18 cellular contexts compared by ENCODE assay signal in the genomic region with DNA sequence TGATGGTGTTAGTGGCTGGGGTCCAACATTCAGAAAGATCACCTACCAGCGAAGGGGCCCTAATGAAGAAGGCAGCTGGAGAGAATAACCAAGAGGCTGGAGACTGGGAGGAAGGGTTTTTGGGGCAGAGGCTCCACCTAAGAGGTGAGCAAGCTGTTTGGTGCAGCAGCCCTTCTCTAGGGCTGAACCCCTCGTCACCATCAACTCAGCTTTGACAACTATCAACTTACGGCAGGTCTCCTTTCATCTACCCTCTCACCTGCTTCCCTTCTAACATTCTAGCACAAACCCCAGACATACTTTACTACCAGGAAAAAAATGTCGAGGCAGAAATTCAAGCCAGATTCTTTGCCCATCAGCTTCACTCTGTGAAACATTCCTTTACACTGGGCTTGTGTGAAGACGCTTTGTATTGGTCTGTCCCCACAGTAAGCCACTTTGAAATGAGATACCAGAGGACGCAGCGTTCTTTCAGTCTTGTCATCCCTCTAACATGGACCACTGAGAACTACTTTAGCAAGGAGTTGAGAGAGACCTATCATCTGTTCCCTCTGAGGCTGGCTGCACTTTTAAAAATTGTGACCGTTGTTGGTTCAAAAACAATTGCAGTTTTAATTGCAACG.
DNase-seq lines count a peak whose midpoint lies in the region; ATAC-seq and TF ChIP-seq lines count a peak whose summit lies in the region.
"Had no signal": no experiment of that assay in that cellular context is flagged by ENCODE, and none has a peak within 500 bp of the region (broad histone marks: within the 10 kb centered on the region; RNA-seq: fewer than 3 reads in every experiment).

No MANE protein-coding gene starts in this region.

- H3K27me3 ChIP-seq in MM.1S (replicated peaks; ENCODE audit: insufficient read depth, low read length), result no peaks in the 10 kb centered on the region
- H3K27me3 ChIP-seq: Peyer's patch, spleen had no signal

- no peak for TF ChIP-seq CTCF in activated CD8-positive, alpha-beta T cell treated with anti-CD3 and anti-CD28 coated beads for 36 hours (IDR thresholded peaks at IDR 0.05)
- TF ChIP-seq CTCF in MM.1S (IDR thresholded peaks at IDR 0.05; ENCODE audit: low read length), result no peak
- no peak for TF ChIP-seq CTCF in natural killer cell (IDR thresholded peaks at IDR 0.05)

- H3K4me1 ChIP-seq in MM.1S (ENCODE audit: low read length), result peaks cover 32% of the 10 kb centered on the region
- H3K4me1 ChIP-seq: Peyer's patch had no signal

- H3K27ac Mint-ChIP-seq in activated CD8-positive, alpha-beta T cell treated with anti-CD3 and anti-CD28 coated beads for 36 hours, result peak overlapping the region; percentile 65
- no peak overlapping the region for H3K27ac Mint-ChIP-seq in activated CD8-positive, alpha-beta T cell treated with anti-CD3 and anti-CD28 coated beads, Interleukin-2, amount 10 ng/mL, durations not matched to agents 7 days and 5 days
- peak overlapping the region; percentile 87 to 95 for H3K27ac Mint-ChIP-seq in effector memory CD8-positive, alpha-beta T cell
- H3K27ac Mint-ChIP-seq in natural killer cell, result peak overlapping the region; percentile 86 to 89

- no peak overlapping the region for H3K4me3 ChIP-seq in MM.1S (ENCODE audit: low read length)
- H3K4me3 ChIP-seq: Peyer's patch, spleen had no signal

- no peak for ATAC-seq in activated CD8-positive, alpha-beta T cell treated with anti-CD3 and anti-CD28 coated beads for 36 hours
- no peak for ATAC-seq in activated CD8-positive, alpha-beta T cell treated with anti-CD3 and anti-CD28 coated beads, Interleukin-2, amount 10 ng/mL, durations not matched to agents 7 days and 5 days
- no peak for ATAC-seq in effector memory CD8-positive, alpha-beta T cell (replicated peaks)
- ATAC-seq in natural killer cell, result no peak

- POLR2A ChIA-PET in activated CD8-positive, alpha-beta T cell treated with anti-CD3 and anti-CD28 coated beads for 36 hours (lab: Charles Lee), result no interaction called here
- POLR2A ChIA-PET in activated CD8-positive, alpha-beta T cell treated with anti-CD3 and anti-CD28 coated beads, Interleukin-2, amount 10 ng/mL, durations not matched to agents 7 days and 5 days (lab: Charles Lee), result no interaction called here

- CTCF ChIA-PET in activated CD8-positive, alpha-beta T cell treated with anti-CD3 and anti-CD28 coated beads for 36 hours (lab: Charles Lee), result interaction anchor here (0.9 to 2.3 kb wide), 4 partner anchors 22 to 583 kb away, joined by 3 to 8 read pairs (median 3); no protein-coding TSS in a partner anchor
- CTCF ChIA-PET in activated CD8-positive, alpha-beta T cell treated with anti-CD3 and anti-CD28 coated beads, Interleukin-2, amount 10 ng/mL, durations not matched to agents 7 days and 5 days (lab: Charles Lee), result interaction anchor here (0.7 to 1.4 kb wide), 3 partner anchors 154 to 245 kb away, joined by 3 read pairs; no protein-coding TSS in a partner anchor

- DNase-seq in activated CD8-positive, alpha-beta T cell treated with anti-CD3 and anti-CD28 coated beads for 36 hours, result no peak
- no peak for DNase-seq in activated CD8-positive, alpha-beta T cell treated with anti-CD3 and anti-CD28 coated beads, Interleukin-2, amount 10 ng/mL, durations not matched to agents 7 days and 5 days
- DNase-seq in MM.1S (no peak), natural killer cell (no peak), NOMO-1 treated with DMSO at 0.1 percent for 48 hours (lab: John Stamatoyannopoulos, UW; ENCODE audit: unreplicated experiment) (no peak), Kasumi-1 (lab: John Stamatoyannopoulos, UW) (no peak)
- DNase-seq in effector memory CD8-positive, alpha-beta T cell, result no peak
- DNase-seq in effector CD8-positive, alpha-beta T cell (lab: John Stamatoyannopoulos, UW), result no peak
- DNase-seq: activated CD4-positive, CD25-positive, alpha-beta regulatory T cell; activated T-cell treated with anti-CD3 and anti-CD28 coated beads, Interleukin-2, amount 50 U/mL, for 1 hour; COR-L47; HCEC 1CT; hippocampal formation; NCI-H1930; NCI-H526 treated with DMSO at 0.1 percent for 48 hours; Peyer's patch; spleen; stimulated activated naive CD4-positive, alpha-beta T cell treated with Interleukin-2 at 50 U/mL for 16 hours had no signal

- H2AFZ ChIP-seq in MM.1S (ENCODE audit: low read length), result no peak overlapping the region

- peaks cover 7% of the 10 kb centered on the region; the same call in 1 of the 2 replicates for H3K36me3 ChIP-seq in MM.1S (replicated peaks; ENCODE audit: insufficient read depth, low read length)

- H3K4me2 ChIP-seq in MM.1S (ENCODE audit: low read depth, low read length), result peak overlapping the region; percentile 26; the same call in 1 of the 2 replicates

- intact Hi-C loops in activated CD8-positive, alpha-beta T cell treated with anti-CD3 and anti-CD28 coated beads for 36 hours (cut with micrococcal nuclease), result loop anchor here (5.0 to 10.0 kb wide), 2 partner anchors 82 to 565 kb away; partner anchors contain the start of gene RAVER2
- intact Hi-C loops in natural killer cell (cut with micrococcal nuclease), result loop anchor here (10.0 kb wide), 1 partner anchor 85 kb away; the partner anchor contains the start of gene RAVER2

- peak overlapping the region; percentile 29; the same call in 1 of the 2 replicates for H3K27ac ChIP-seq in MM.1S (ENCODE audit: low read length)
- H3K27ac ChIP-seq: Peyer's patch had no signal

- H3K79me2 ChIP-seq in MM.1S (ENCODE audit: low read length), result no peaks in the 10 kb centered on the region

- H4K20me1 ChIP-seq in MM.1S (ENCODE audit: insufficient read depth, low read length), result no peaks in the 10 kb centered on the region

- no peaks in the 10 kb centered on the region for H3K9me3 ChIP-seq in MM.1S (replicated peaks; ENCODE audit: insufficient read depth, low read length)
- H3K9me3 ChIP-seq: Peyer's patch, spleen had no signal

- H3K27me3 Mint-ChIP-seq in activated CD8-positive, alpha-beta T cell treated with anti-CD3 and anti-CD28 coated beads for 36 hours, result no peaks in the 10 kb centered on the region
- H3K27me3 Mint-ChIP-seq in activated CD8-positive, alpha-beta T cell treated with anti-CD3 and anti-CD28 coated beads, Interleukin-2, amount 10 ng/mL, durations not matched to agents 7 days and 5 days (ENCODE audit: low read depth), result no peaks in the 10 kb centered on the region
- no peaks in the 10 kb centered on the region for H3K27me3 Mint-ChIP-seq in effector memory CD8-positive, alpha-beta T cell
- H3K27me3 Mint-ChIP-seq in natural killer cell (ENCODE audit: low read depth in 2 of 2), result no peaks in the 10 kb centered on the region

- H3K4me3 Mint-ChIP-seq in activated CD8-positive, alpha-beta T cell treated with anti-CD3 and anti-CD28 coated beads for 36 hours, result no peak overlapping the region
- H3K4me3 Mint-ChIP-seq in activated CD8-positive, alpha-beta T cell treated with anti-CD3 and anti-CD28 coated beads, Interleukin-2, amount 10 ng/mL, durations not matched to agents 7 days and 5 days, result no peak overlapping the region
- H3K4me3 Mint-ChIP-seq in effector memory CD8-positive, alpha-beta T cell, result peak overlapping the region in 1 of 2 donors; percentile 47
- no peak overlapping the region for H3K4me3 Mint-ChIP-seq in natural killer cell

- H3F3A ChIP-seq in MM.1S (ENCODE audit: insufficient read depth, low read length), result peaks cover 17% of the 10 kb centered on the region

- H3K9me3 Mint-ChIP-seq in activated CD8-positive, alpha-beta T cell treated with anti-CD3 and anti-CD28 coated beads for 36 hours, result no peaks in the 10 kb centered on the region
- no peaks in the 10 kb centered on the region for H3K9me3 Mint-ChIP-seq in activated CD8-positive, alpha-beta T cell treated with anti-CD3 and anti-CD28 coated beads, Interleukin-2, amount 10 ng/mL, durations not matched to agents 7 days and 5 days (ENCODE audit: insufficient read depth)
- no peaks in the 10 kb centered on the region for H3K9me3 Mint-ChIP-seq in effector memory CD8-positive, alpha-beta T cell
- no peaks in the 10 kb centered on the region for H3K9me3 Mint-ChIP-seq in natural killer cell

- peaks cover 39% of the 10 kb centered on the region for H3K4me1 Mint-ChIP-seq in activated CD8-positive, alpha-beta T cell treated with anti-CD3 and anti-CD28 coated beads for 36 hours (ENCODE audit: low read depth)
- H3K4me1 Mint-ChIP-seq in activated CD8-positive, alpha-beta T cell treated with anti-CD3 and anti-CD28 coated beads, Interleukin-2, amount 10 ng/mL, durations not matched to agents 7 days and 5 days (ENCODE audit: low read depth), result peaks cover 29% of the 10 kb centered on the region
- H3K4me1 Mint-ChIP-seq in effector memory CD8-positive, alpha-beta T cell (ENCODE audit: low read depth in 2 of 2), result peaks cover 25 to 31% of the 10 kb centered on the region in 2 donors
- peaks cover 44% of the 10 kb centered on the region in 2 donors for H3K4me1 Mint-ChIP-seq in natural killer cell

- no peaks in the 10 kb centered on the region for H3K9me2 ChIP-seq in MM.1S (replicated peaks; ENCODE audit: insufficient read depth, low read length)

- no peak overlapping the region for H3K9ac ChIP-seq in MM.1S (ENCODE audit: low read length)

- peaks cover 10% of the 10 kb centered on the region for H3K36me3 Mint-ChIP-seq in activated CD8-positive, alpha-beta T cell treated with anti-CD3 and anti-CD28 coated beads for 36 hours (ENCODE audit: low read depth)
- peaks cover 24% of the 10 kb centered on the region for H3K36me3 Mint-ChIP-seq in activated CD8-positive, alpha-beta T cell treated with anti-CD3 and anti-CD28 coated beads, Interleukin-2, amount 10 ng/mL, durations not matched to agents 7 days and 5 days (ENCODE audit: low read depth)
- peaks cover 32% of the 10 kb centered on the region for H3K36me3 Mint-ChIP-seq in effector memory CD8-positive, alpha-beta T cell (ENCODE audit: insufficient read depth)
- peaks cover 6% of the 10 kb centered on the region for H3K36me3 Mint-ChIP-seq in natural killer cell
